22 cellular contexts compared by ENCODE assay signal in the genomic region with DNA sequence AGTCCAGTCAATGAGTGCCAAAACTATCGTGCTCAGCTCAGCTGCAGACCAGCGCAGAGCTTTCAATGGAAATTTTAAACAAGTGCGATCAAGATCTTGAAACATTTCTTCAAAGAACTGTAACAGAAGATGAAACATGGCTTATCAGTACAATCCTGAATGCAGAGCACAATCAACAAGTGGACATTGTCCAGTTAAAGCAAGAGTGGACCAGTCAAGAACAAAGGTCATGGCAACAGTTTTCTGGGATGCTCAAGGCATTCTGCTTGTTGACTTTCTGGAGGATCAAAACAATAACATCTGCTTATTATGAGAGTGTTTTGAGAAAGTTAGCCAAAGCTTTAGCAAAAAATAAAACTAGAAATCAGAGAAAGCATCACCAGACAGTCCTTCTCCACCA.
DNase-seq lines count a peak whose midpoint lies in the region; ATAC-seq, FAIRE-seq and TF ChIP-seq lines count a peak whose summit lies in the region.
"Had no signal": no experiment of that assay in that cellular context is flagged by ENCODE, and none has a peak within 500 bp of the region (broad histone marks: within the 10 kb centered on the region; RNA-seq: fewer than 3 reads in every experiment).

No MANE protein-coding gene starts in this region.

- H3K9me3 ChIP-seq in HEK293 (ENCODE audit: control insufficient read depth, insufficient read depth, low read depth, low read length) (no peaks in the 10 kb centered on the region), HepG2 (ENCODE audit: low read length) (no peaks in the 10 kb centered on the region), testis (no peaks in the 10 kb centered on the region)
- H3K9me3 ChIP-seq: A549, Caco-2 had no signal

- CTCF ChIA-PET in HEK293 (lab: Yijun Ruan, JAX) (interaction anchor here (0.6 to 1.2 kb wide), 3 partner anchors 8 to 60 kb away, joined by 3 to 4 read pairs (median 3); no protein-coding TSS in a partner anchor), HepG2 (lab: Yijun Ruan, JAX; ENCODE audit: low intra/inter-chr PET ratio, low total read pairs) (no interaction called here)

- TF ChIP-seq EP300 in HepG2 (IDR thresholded peaks at IDR 0.05; ENCODE audit: low read depth in 2 of 2, low read length in 2 of 2) (no peak), HepG2 (CRISPR knock-in tag; IDR thresholded peaks at IDR 0.05; ENCODE audit: borderline replicate concordance) (no peak)

- no TSS peak for BruUV-seq in HepG2 (replicated peaks; lab: Mats Ljungman, UMichigan)

- H3K36me3 ChIP-seq in HEK293 (ENCODE audit: control insufficient read depth in 2 of 2, insufficient read depth in 1 of 2, low read length in 2 of 2) (no peaks in the 10 kb centered on the region), HepG2 (replicated peaks in 1 of 2; ENCODE audit: control insufficient read depth in 1 of 2, insufficient read depth in 2 of 2, low read length in 2 of 2) (no peaks in the 10 kb centered on the region), testis (ENCODE audit: low read depth, missing control alignments) (no peaks in the 10 kb centered on the region)
- H3K36me3 ChIP-seq: BLaER1 treated with 17β-estradiol and CSF1 and Interleukin-3, amounts not matched to agents 10 nM and 100 nM had no signal

- H3K4me2 ChIP-seq in HepG2 (ENCODE audit: low read depth, low read length): no peak overlapping the region
- H3K4me2 ChIP-seq: A549; BLaER1 treated with 17β-estradiol and CSF1 and Interleukin-3, amounts not matched to agents 10 nM and 100 nM had no signal

- POLR2A ChIA-PET in HEK293 (lab: Yijun Ruan, JAX) (no interaction called here), HepG2 (lab: Yijun Ruan, JAX) (no interaction called here)

- H3K4me1 ChIP-seq in HEK293 (ENCODE audit: control insufficient read depth, insufficient read depth, low read length) (no peaks in the 10 kb centered on the region), HepG2 (ENCODE audit: insufficient read depth, low read length) (peaks cover 6% of the 10 kb centered on the region), testis (peaks cover 36% of the 10 kb centered on the region)
- H3K4me1 ChIP-seq: A549, Caco-2 had no signal

- H4K20me1 ChIP-seq in HepG2 (ENCODE audit: insufficient read depth, low read length): no peaks in the 10 kb centered on the region
- H4K20me1 ChIP-seq: BLaER1 treated with 17β-estradiol and CSF1 and Interleukin-3, amounts not matched to agents 10 nM and 100 nM had no signal

- H3K79me2 ChIP-seq in HepG2 (ENCODE audit: insufficient read depth, low read length): no peaks in the 10 kb centered on the region

- H3K9ac ChIP-seq in HepG2 (ENCODE audit: insufficient read depth, low read depth, low read length): no peak overlapping the region
- H3K9ac ChIP-seq: BLaER1 treated with 17β-estradiol and CSF1 and Interleukin-3, amounts not matched to agents 10 nM and 100 nM had no signal

- TF ChIP-seq POLR2A in HepG2 (IDR thresholded peaks at IDR 0.05; ENCODE audit: insufficient read depth in 1 of 2, low read depth in 2 of 2, low read length in 2 of 2) (no peak), testis (IDR thresholded peaks at IDR 0.05) (no peak)

- 2% methylated on average over 3 of the region's 3 CpGs for WGBS in HepG2 (ENCODE audit: low lambda C conversion rate)
- WGBS in testis, 2 donors: 30 to 46% methylated on average over 3 of the region's 3 CpGs

- DNase-seq in HepG2 (ENCODE audit: low spot score): no peak
- peak; percentile 47 for DNase-seq in testis
- no peak for DNase-seq in stimulated activated CD4-positive, alpha-beta T cell treated with anti-CD3 and anti-CD28 coated beads, Interleukin-15, amount 100 ng/mL, for 24 hours
- no peak for DNase-seq in activated gamma-delta T cell treated with Interleukin-2 at 50 U/mL for 16 hours
- DNase-seq: AML-193; Caco-2; Calu3; CD4-positive, alpha-beta T cell; CD8-positive, alpha-beta T cell; DMS79 treated with DMSO at 0.1 percent for 48 hours; GF-D8 had no signal

- intact Hi-C loops in HepG2 (cut with micrococcal nuclease; ENCODE audit: unreplicated experiment) (no loop called here), testis (cut with DNase I; ENCODE audit: low total_unique reads) (no loop called here)

- no peak overlapping the region for H3K27ac ChIP-seq in HEK293 (ENCODE audit: extremely low read depth, low read depth, low read length)
- H3K27ac ChIP-seq in HepG2 (ENCODE audit: extremely low read length, insufficient read depth, low read length): no peak overlapping the region
- H3K27ac ChIP-seq in testis: peak overlapping the region; percentile 42 to 56
- H3K27ac ChIP-seq: 22Rv1; A549; BLaER1 treated with 17β-estradiol and CSF1 and Interleukin-3, amounts not matched to agents 10 nM and 100 nM; C4-2B had no signal

- no peak overlapping the region for H2AFZ ChIP-seq in HepG2 (ENCODE audit: low read length)

- TF ChIP-seq RAD21 in HepG2 (CRISPR knock-in tag; IDR thresholded peaks at IDR 0.05): no peak

- FAIRE-seq in endometrium (lab: Jason Lieb, UNC) (peak; percentile 96), HepG2 (lab: Jason Lieb, UNC) (no peak)
- FAIRE-seq: A549, D721Med, G401.6, GM12891, GM19239 had no signal

- no peak overlapping the region for H3K4me3 ChIP-seq in HEK293 (ENCODE audit: low read depth, low read length)
- H3K4me3 ChIP-seq in HepG2 (replicated peaks in 1 of 3; ENCODE audit: insufficient read depth in 1 of 3, low read depth in 2 of 3, low read length in 3 of 3): no peak overlapping the region
- no peak overlapping the region for H3K4me3 ChIP-seq in testis
- H3K4me3 ChIP-seq: A549; BLaER1 treated with 17β-estradiol and CSF1 and Interleukin-3, amounts not matched to agents 10 nM and 100 nM had no signal

- TF ChIP-seq CTCF in HEK293 (tag by site-specific recombination; IDR thresholded peaks at IDR 0.05) (no peak), HepG2 (CRISPR knock-in tag; IDR thresholded peaks at IDR 0.05) (no peak), testis (IDR thresholded peaks at IDR 0.05) (no peak)

- H3K27me3 ChIP-seq in HepG2 (ENCODE audit: control insufficient read depth in 1 of 2, insufficient read depth in 2 of 2, low read length in 2 of 2): no peaks in the 10 kb centered on the region
- no peaks in the 10 kb centered on the region for H3K27me3 ChIP-seq in testis
- H3K27me3 ChIP-seq: BLaER1 treated with 17β-estradiol and CSF1 and Interleukin-3, amounts not matched to agents 10 nM and 100 nM had no signal

- ATAC-seq in HepG2 (no peak), GM19351 (IDR thresholded peaks at IDR 0.05; ENCODE audit: unreplicated experiment) (no peak)
- ATAC-seq: A549; CD8-positive, alpha-beta T cell had no signal

- in situ Hi-C loops in HepG2 (cut with HindIII; ENCODE audit: extremely low pct_ligation_motif_present, low pct_unique_long_range_greater_than_20kb): no loop called here

TF ChIP-seq in HEK293, 187 proteins besides CTCF, POLR2A, EP300 and RAD21:
- TF ChIP-seq ZNF529 (tag by site-specific recombination; IDR thresholded peaks at IDR 0.05; ENCODE audit: insufficient replicate concordance): no peak
- peak; percentile 65; the same call in 1 of the 2 replicates for TF ChIP-seq SCRT2 (tag by site-specific recombination; IDR thresholded peaks at IDR 0.05)

TF ChIP-seq in HepG2, 621 proteins besides CTCF, POLR2A, EP300 and RAD21:
- TF ChIP-seq, protein P1, sequence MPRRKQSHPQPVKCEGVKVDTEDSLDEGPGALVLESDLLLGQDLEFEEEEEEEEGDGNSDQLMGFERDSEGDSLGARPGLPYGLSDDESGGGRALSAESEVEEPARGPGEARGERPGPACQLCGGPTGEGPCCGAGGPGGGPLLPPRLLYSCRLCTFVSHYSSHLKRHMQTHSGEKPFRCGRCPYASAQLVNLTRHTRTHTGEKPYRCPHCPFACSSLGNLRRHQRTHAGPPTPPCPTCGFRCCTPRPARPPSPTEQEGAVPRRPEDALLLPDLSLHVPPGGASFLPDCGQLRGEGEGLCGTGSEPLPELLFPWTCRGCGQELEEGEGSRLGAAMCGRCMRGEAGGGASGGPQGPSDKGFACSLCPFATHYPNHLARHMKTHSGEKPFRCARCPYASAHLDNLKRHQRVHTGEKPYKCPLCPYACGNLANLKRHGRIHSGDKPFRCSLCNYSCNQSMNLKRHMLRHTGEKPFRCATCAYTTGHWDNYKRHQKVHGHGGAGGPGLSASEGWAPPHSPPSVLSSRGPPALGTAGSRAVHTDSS (CRISPR knock-in tag; conservative IDR thresholded peaks at IDR 0.05): no peak
- TF ChIP-seq SOX13 (IDR thresholded peaks at IDR 0.05): no peak
- TF ChIP-seq SOX13 (CRISPR knock-in tag; conservative IDR thresholded peaks at IDR 0.05 in 1 of 2, IDR thresholded peaks at IDR 0.05 in 1 of 2): peak in 1 of 2 experiments; percentile 44; a peak in 2 of 4 replicates
- no peak for TF ChIP-seq ARNT2 (CRISPR knock-in tag; IDR thresholded peaks at IDR 0.05; ENCODE audit: low read depth)
- TF ChIP-seq JUN (CRISPR knock-in tag; IDR thresholded peaks at IDR 0.05): no peak
- peak; percentile 39; the same call in 1 of the 2 replicates for TF ChIP-seq ZNF331 (CRISPR knock-in tag; IDR thresholded peaks at IDR 0.05)
- no peak for TF ChIP-seq NR0B2 (CRISPR knock-in tag; IDR thresholded peaks at IDR 0.05)

Comparison
In these comparisons a context has a peak if more than half of its experiments do, and no peak if none do; other contexts are left out.
1. H3K27ac ChIP-seq: peak in testis (2 of 2); none in HEK293 (single experiment) and HepG2 (single experiment).